In the genomic region with DNA sequence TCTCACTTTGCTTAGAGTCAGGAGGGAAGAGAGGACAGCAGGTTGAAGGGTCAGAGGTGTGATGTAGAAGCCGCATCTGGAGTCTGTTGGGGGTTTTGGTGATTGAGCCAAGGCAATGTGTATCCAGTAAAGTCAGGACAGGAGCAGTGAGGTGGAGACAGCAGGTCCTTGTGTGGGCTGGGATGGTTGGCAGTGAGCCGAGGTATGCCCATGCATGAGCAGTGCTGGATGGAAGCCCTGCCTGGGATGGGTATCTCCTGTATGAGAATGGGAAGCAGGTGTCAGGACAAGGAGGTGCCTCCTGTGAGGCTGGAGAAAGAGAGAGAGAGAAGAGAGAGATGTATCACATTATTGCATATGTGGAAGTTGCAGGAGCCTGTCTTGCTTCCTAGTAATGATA, we compare ENCODE assay signal across 26 cellular contexts.
"Had no signal": no experiment of that assay in that cellular context is flagged by ENCODE, and none has a peak within 500 bp of the region (broad histone marks: within the 10 kb centered on the region; RNA-seq: fewer than 3 reads in every experiment).

No MANE protein-coding gene starts in this region.

- H3K27ac Mint-ChIP-seq: activated CD8-positive, alpha-beta T cell treated with anti-CD3 and anti-CD28 coated beads, Interleukin-2, amount 10 ng/mL, durations not matched to agents 7 days and 5 days; activated naive CD8-positive, alpha-beta T cell treated with anti-CD3 and anti-CD28 coated beads for 36 hours; T-helper 1 cell treated with Interleukin-12 subunit alpha and Interleukin-12 subunit beta and Interleukin-4 antibody, amounts not matched to agents 30 μg/mL and 1 μg/mL, for 36 hours; WTC11 had no signal

- DNase-seq: activated CD4-positive, alpha-beta T cell treated with anti-CD3 and anti-CD28 coated beads for 48 hours; activated CD4-positive, alpha-beta T cell treated with anti-CD3 and anti-CD28 coated beads, Interleukin-2, amount 50 U/mL, for 4 hours; activated CD4-positive, CD25-positive, alpha-beta regulatory T cell treated with anti-CD3 and anti-CD28 coated beads, Interleukin-2, amount 50 U/mL, for 72 hours; activated CD8-positive, alpha-beta memory T cell treated with anti-CD3 and anti-CD28 coated beads, Interleukin-2, amount 50 U/mL, for 48 hours; activated CD8-positive, alpha-beta T cell treated with anti-CD3 and anti-CD28 coated beads, Interleukin-2, amount 10 ng/mL, durations not matched to agents 7 days and 5 days; activated effector memory CD4-positive, alpha-beta T cell treated with Interleukin-2 at 50 U/mL for 16 hours; activated naive CD4-positive, alpha-beta T cell treated with Interleukin-2 at 50 U/mL for 16 hours; activated naive CD8-positive, alpha-beta T cell treated with anti-CD3 and anti-CD28 coated beads for 36 hours; activated T-cell treated with anti-CD3 and anti-CD28 coated beads, Interleukin-2, amount 50 U/mL, for 1 hour; MG63; MV-4-11; NCI-H1092 treated with DMSO at 0.1 percent for 48 hours; NCI-H1417 treated with DMSO at 0.1 percent for 48 hours; NCI-H1694; NCI-H2029 treated with DMSO at 0.1 percent for 48 hours; NCI-H345; NCI-H510A; NCI-H526 treated with DMSO at 0.1 percent for 48 hours; NK-92 treated with Interleukin-12 subunit alpha and Interleukin-12 subunit beta, amount 100 ng/mL, for 24 hours; OCI-M1; RPMI8226; SHP77 had no signal

- H3K4me3 ChIP-seq: MG63 had no signal

- H3K36me3 ChIP-seq: MG63 had no signal

- H3K4me1 Mint-ChIP-seq: activated naive CD8-positive, alpha-beta T cell treated with anti-CD3 and anti-CD28 coated beads for 36 hours; WTC11 had no signal

- H3K27me3 ChIP-seq: MG63 had no signal

- H3K4me3 Mint-ChIP-seq: activated CD8-positive, alpha-beta T cell treated with anti-CD3 and anti-CD28 coated beads, Interleukin-2, amount 10 ng/mL, durations not matched to agents 7 days and 5 days; activated naive CD8-positive, alpha-beta T cell treated with anti-CD3 and anti-CD28 coated beads for 36 hours; T-helper 1 cell treated with Interleukin-12 subunit alpha and Interleukin-12 subunit beta and Interleukin-4 antibody, amounts not matched to agents 30 μg/mL and 1 μg/mL, for 36 hours; WTC11 had no signal

- ATAC-seq: activated CD8-positive, alpha-beta T cell treated with anti-CD3 and anti-CD28 coated beads, Interleukin-2, amount 10 ng/mL, durations not matched to agents 7 days and 5 days; HepG2; Panc1; WTC11 had no signal
